ENCODE assay signal across 8 cellular contexts in the genomic region with DNA sequence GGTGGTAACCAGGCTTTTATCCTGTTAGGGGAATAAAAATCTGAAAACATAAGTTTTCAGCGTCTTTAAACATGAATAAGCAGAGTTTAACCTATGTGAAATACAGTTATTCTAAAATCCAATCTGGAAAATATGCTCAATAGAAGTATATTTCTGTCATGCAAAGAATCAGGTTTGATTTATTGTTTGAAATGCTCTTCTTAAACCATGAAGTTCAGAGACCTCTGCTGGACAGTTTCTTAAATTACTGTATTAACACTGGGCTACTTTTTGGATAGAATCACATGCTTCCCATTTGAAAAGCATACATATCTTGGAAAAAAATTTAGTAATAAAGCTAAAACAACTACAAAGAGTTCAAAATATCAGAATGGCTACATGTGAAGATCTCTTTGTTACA. TPM values are rescaled to one million over a fixed set of nuclear protein-coding genes. Genes with fewer than 3 reads are reported as not detected.
A peak's percentile ranks its signal among the peaks of the same experiment; 100 is the strongest.
DNase-seq lines count a peak whose midpoint lies in the region; ATAC-seq and TF ChIP-seq lines count a peak whose summit lies in the region.

No MANE protein-coding gene starts in this region.

- POLR2A ChIA-PET in Caco-2 (lab: Charles Lee), result no interaction called here

- H3K9me3 ChIP-seq in Caco-2 (no peaks in the 10 kb centered on the region), tibial artery (no peaks in the 10 kb centered on the region)

- BruUV-seq in Caco-2 (replicated peaks; lab: Mats Ljungman, UMichigan), result no TSS peak

- peaks cover 8% of the 10 kb centered on the region for H3K4me1 Mint-ChIP-seq in Caco-2 (ENCODE audit: low read depth, unreplicated experiment)

- CTCF ChIA-PET in Caco-2 (lab: Charles Lee), result interaction anchor here (1.0 to 1.2 kb wide), 2 partner anchors 304 to 378 kb away, joined by 3 to 4 read pairs; no protein-coding TSS in a partner anchor

- H3K4me3 Mint-ChIP-seq in Caco-2 (ENCODE audit: unreplicated experiment), result no peak overlapping the region

- TF ChIP-seq CTCF in Caco-2 (IDR thresholded peaks at IDR 0.05; ENCODE audit: insufficient read depth in 1 of 2, low read depth in 1 of 2, low read length in 1 of 2, severe bottlenecking in 1 of 2, unreplicated experiment in 1 of 2) (peak; percentile 37 to 42), foreskin keratinocyte (conservative IDR thresholded peaks at IDR 0.05) (peak; percentile 75), tibial artery (IDR thresholded peaks at IDR 0.05) (peak; percentile 12 to 51)

- no peak for ATAC-seq in foreskin keratinocyte
- no peak for ATAC-seq in GM19397 (IDR thresholded peaks at IDR 0.05; ENCODE audit: unreplicated experiment)
- no peak for ATAC-seq in HG02970 (IDR thresholded peaks at IDR 0.05; ENCODE audit: low FRiP score, unreplicated experiment)

- H3K4me1 ChIP-seq in Caco-2 (no peaks in the 10 kb centered on the region), foreskin keratinocyte (no peaks in the 10 kb centered on the region), tibial artery (no peaks in the 10 kb centered on the region)

- H3K27me3 ChIP-seq in Caco-2 (replicated peaks; ENCODE audit: control insufficient read depth, insufficient read depth, low read length) (no peaks in the 10 kb centered on the region), foreskin keratinocyte (no peaks in the 10 kb centered on the region), tibial artery (no peaks in the 10 kb centered on the region)

- no peaks in the 10 kb centered on the region for H3K36me3 Mint-ChIP-seq in Caco-2 (ENCODE audit: insufficient read depth, unreplicated experiment)

- H3K4me3 ChIP-seq in Caco-2 (ENCODE audit: low read depth, low read length) (no peak overlapping the region), tibial artery (no peak overlapping the region)

- DNase-seq in Caco-2 (peak in 1 of 2 experiments; percentile 27), HS-5 (ENCODE audit: low read depth) (peak; percentile 29), RPMI8226 (peak; percentile 17), foreskin keratinocyte (peak in 1 of 2 donors; percentile 38), tibial artery (no peak)
- no peak for DNase-seq in stimulated activated CD4-positive, alpha-beta T cell treated with anti-CD3 and anti-CD28 coated beads, Interleukin-4, amount 100 ng/mL, for 1 hour

- H3K27ac Mint-ChIP-seq in Caco-2 (ENCODE audit: unreplicated experiment), result no peak overlapping the region

- H3K27ac ChIP-seq in foreskin keratinocyte (no peak overlapping the region), tibial artery (no peak overlapping the region)

- H3K36me3 ChIP-seq in Caco-2 (ENCODE audit: control insufficient read depth, insufficient read depth, low read length), result no peaks in the 10 kb centered on the region
- peaks cover 12 to 17% (median 16%) of the 10 kb centered on the region in 3 donors for H3K36me3 ChIP-seq in tibial artery

- H3K9me3 Mint-ChIP-seq in Caco-2 (ENCODE audit: unreplicated experiment), result no peaks in the 10 kb centered on the region

- H3K27me3 Mint-ChIP-seq in Caco-2 (ENCODE audit: insufficient read depth, unreplicated experiment), result no peaks in the 10 kb centered on the region

- intact Hi-C loops in Caco-2 (cut with micrococcal nuclease; ENCODE audit: unreplicated experiment) (loop anchor here (1.0 to 5.0 kb wide), 6 partner anchors 49 to 378 kb away; a partner anchor contains a TSS), tibial artery (cut with DNase I; ENCODE audit: low total_unique reads) (loop anchor here (10.0 kb wide), 1 partner anchor 306 kb away; no protein-coding TSS in a partner anchor)

RNA-seq across cellular contexts. Expression of a gene that starts 25.4 kb away (rescaled TPM):
- total RNA-seq in Caco-2 (2022) (19.8 and 21.1 TPM in 2 replicates), foreskin keratinocyte (17.1 and 18.0 TPM in 2 replicates)
- polyA plus RNA-seq in foreskin keratinocyte, result 13.9 and 15.9 TPM in 2 replicates

RNA-seq across cellular contexts. Expression of a gene that starts 25.6 kb away (rescaled TPM):
- 78.5 and 85.4 TPM in 2 replicates for total RNA-seq in Caco-2 (2022)
- total RNA-seq in foreskin keratinocyte, result 26.3 and 29.7 TPM in 2 replicates
- 11.6 and 14.4 TPM in 2 replicates for polyA plus RNA-seq in foreskin keratinocyte

Comparison
In these comparisons a context has a peak if more than half of its experiments do, and no peak if none do; other contexts are left out.
1. DNase-seq: peak in HS-5 (single experiment) and RPMI8226 (single experiment); none in tibial artery (0 of 2) and stimulated activated CD4-positive, alpha-beta T cell treated with anti-CD3 and anti-CD28 coated beads, Interleukin-4, amount 100 ng/mL, for 1 hour (single experiment).
2. Peak in every context shown above with its lines, with median percentiles within 50 percentile points of each other: CTCF ChIP-seq.